ENCODE assay signal across 8 cellular contexts in the genomic region with DNA sequence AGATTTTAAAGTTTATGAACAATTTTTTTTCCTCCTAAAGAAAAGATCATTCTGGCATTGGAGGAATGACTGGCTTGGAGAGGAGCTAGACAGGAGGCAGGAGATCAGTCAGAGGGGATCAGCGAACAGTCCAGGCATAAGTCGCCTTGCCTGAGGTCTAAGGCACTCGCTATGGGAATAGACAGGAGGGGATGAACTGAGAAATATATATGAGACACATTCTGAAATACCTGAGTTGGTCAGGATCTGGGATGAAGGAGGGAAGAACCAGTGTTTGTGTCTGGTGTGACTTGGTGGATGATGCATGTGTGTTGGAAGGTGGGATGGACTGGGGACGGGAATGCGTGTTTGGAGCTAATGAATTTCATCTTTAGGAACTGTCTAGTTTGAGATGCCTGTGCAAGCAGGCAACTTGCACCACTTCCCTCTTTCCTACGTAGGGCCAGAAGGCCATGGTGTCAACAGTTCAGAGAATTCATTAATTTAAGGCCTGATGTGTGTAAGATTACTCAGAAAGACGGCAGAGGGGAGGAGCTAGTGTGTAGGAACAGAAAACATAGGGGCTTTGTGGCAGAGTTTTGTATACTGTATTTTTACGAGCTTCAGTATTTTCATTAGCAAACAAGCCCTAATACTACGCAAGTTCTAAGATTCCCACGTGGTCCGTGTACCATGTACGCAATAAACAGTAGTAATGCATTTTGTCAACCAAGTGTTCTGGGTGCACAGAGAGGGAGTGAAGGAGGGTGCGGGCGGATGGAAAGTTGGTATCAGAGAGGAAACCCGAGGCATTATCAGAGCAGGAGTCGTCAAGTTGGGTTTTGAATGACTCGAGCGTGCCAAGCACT. TPM values are rescaled to one million over a fixed set of nuclear protein-coding genes. Genes with fewer than 3 reads are reported as not detected.
DNase-seq lines count a peak whose midpoint lies in the region; ATAC-seq and TF ChIP-seq lines count a peak whose summit lies in the region.

No MANE protein-coding gene starts in this region.

- intact Hi-C loops in body of pancreas (cut with DNase I) = no loop called here

- peak; percentile 60 for DNase-seq in NCI-H1092 treated with DMSO at 0.1 percent for 48 hours (lab: John Stamatoyannopoulos, UW)
- DNase-seq in NCI-H1092 (lab: John Stamatoyannopoulos, UW) = no peak
- DNase-seq in SJSA1 (ENCODE audit: low read depth in 1 of 2, low spot score in 2 of 2) = peak in 1 of 2 experiments; percentile 7
- DNase-seq in body of pancreas = peak in 1 of 4 donors; percentile 13
- DNase-seq in kidney glomerular epithelial cell (lab: John Stamatoyannopoulos, UW) = peak; percentile 55
- DNase-seq in stimulated activated CD4-positive, alpha-beta T cell treated with anti-CD3 and anti-CD28 coated beads, TNF-alpha, amount 100 ng/mL, for 4 hours (ENCODE audit: low read depth in 3 of 3) = peak in 2 of 3 experiments; percentile 42 to 52
- DNase-seq in NCI-H226 = no peak

- ATAC-seq in HG03039 (IDR thresholded peaks at IDR 0.05; ENCODE audit: unreplicated experiment) (peak; percentile 7), body of pancreas (peak; percentile 9)

- TF ChIP-seq CTCF in body of pancreas (IDR thresholded peaks at IDR 0.05) = no peak

- H3K36me3 ChIP-seq in SJSA1 = peaks cover 35% of the 10 kb centered on the region
- peaks cover 0 to 11% of the 10 kb centered on the region in 2 donors for H3K36me3 ChIP-seq in body of pancreas (replicated peaks in 1 of 2; ENCODE audit: insufficient read depth in 1 of 2, low read depth in 2 of 2)

- no peaks in the 10 kb centered on the region for H3K9me3 ChIP-seq in SJSA1 (replicated peaks)
- no peaks in the 10 kb centered on the region for H3K9me3 ChIP-seq in body of pancreas

- 17 to 20% methylated on average over 18 of the region's 18 CpGs for WGBS in body of pancreas, 2 donors

- no peak for TF ChIP-seq POLR2A in body of pancreas (IDR thresholded peaks at IDR 0.05)

- H3K4me3 ChIP-seq in SJSA1 (peak overlapping the region; percentile 62), body of pancreas (peak overlapping the region; percentile 78 to 88)

- H3K4me1 ChIP-seq in SJSA1 (replicated peaks) = peaks cover 48% of the 10 kb centered on the region
- peaks cover 19% of the 10 kb centered on the region for H3K4me1 ChIP-seq in body of pancreas

- H3K27ac ChIP-seq in SJSA1 (no peak overlapping the region), body of pancreas (peak overlapping the region; percentile 51 to 82 (median 68))

- H3K27me3 ChIP-seq in SJSA1 (replicated peaks) (no peaks in the 10 kb centered on the region), body of pancreas (no peaks in the 10 kb centered on the region)

RNA-seq across cellular contexts. Expression of a gene that starts 0.8 kb away (rescaled TPM):
- 33.9 and 64.5 TPM in 2 replicates for total RNA-seq in SJSA1 (2014; rRNA removed; shearing (Covaris generic))
- 1 to 10 TPM; 2.3 to 9.1 TPM for total RNA-seq in body of pancreas

Comparison
In these comparisons a context has a peak if more than half of its experiments do, and no peak if none do; other contexts are left out.
1. DNase-seq: peak in NCI-H1092 treated with DMSO at 0.1 percent for 48 hours (single experiment), kidney glomerular epithelial cell (single experiment) and stimulated activated CD4-positive, alpha-beta T cell treated with anti-CD3 and anti-CD28 coated beads, TNF-alpha, amount 100 ng/mL, for 4 hours (2 of 3); none in NCI-H1092 (single experiment) and NCI-H226 (single experiment).